In the genomic region with DNA sequence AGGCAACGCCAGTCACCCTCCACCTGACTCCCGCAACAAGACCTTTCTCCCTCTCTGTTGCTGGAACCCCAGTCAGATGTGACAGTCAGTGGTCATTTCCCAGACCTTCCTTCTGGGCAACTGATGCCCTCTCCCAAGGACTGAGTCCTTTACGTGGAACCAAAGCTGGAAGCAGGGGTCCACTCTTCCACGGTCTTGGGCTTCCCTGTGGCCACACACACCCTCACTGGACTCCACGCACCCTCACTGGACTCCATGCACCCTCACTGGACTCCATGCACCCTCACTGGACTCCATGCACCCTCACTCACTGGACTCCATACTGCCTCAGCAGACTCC, we compare ENCODE assay signal across 9 cellular contexts. TPM values are rescaled to one million over a fixed set of nuclear protein-coding genes. Genes with fewer than 3 reads are reported as not detected.
DNase-seq lines count a peak whose midpoint lies in the region; ATAC-seq and TF ChIP-seq lines count a peak whose summit lies in the region.
"Had no signal": no experiment of that assay in that cellular context is flagged by ENCODE, and none has a peak within 500 bp of the region (broad histone marks: within the 10 kb centered on the region; RNA-seq: fewer than 3 reads in every experiment).

No MANE protein-coding gene starts in this region.

- H3K27ac Mint-ChIP-seq in T-helper 2 cell treated with Interferon-gamma antibody and Interleukin-4, amounts not matched to agents 5 μg/mL and 100 μg/mL, for 36 hours: peak overlapping the region; percentile 34
- H3K27ac Mint-ChIP-seq in endothelial cell (ENCODE audit: unreplicated experiment): peak overlapping the region; percentile 75
- H3K27ac Mint-ChIP-seq in stimulated activated naive B cell treated with anti-CD40 and anti-IgM and Interleukin-4, amounts not matched to agents 10 μg/mL and 1 μg/mL and 100 μg/mL, for 72 hours: peak overlapping the region; percentile 79

- peaks cover 50% of the 10 kb centered on the region for H3K36me3 ChIP-seq in OCI-LY7 (ENCODE audit: insufficient read depth, low read length)

- no peak for ATAC-seq in stimulated activated naive B cell treated with anti-CD40 and anti-IgM and Interleukin-4, amounts not matched to agents 10 μg/mL and 1 μg/mL and 100 μg/mL, for 72 hours (replicated peaks)

- BruUV-seq in OCI-LY7 (replicated peaks; lab: Mats Ljungman, UMichigan): no TSS peak

- no peak for DNase-seq in T-helper 2 cell treated with Interferon-gamma antibody and Interleukin-4, amounts not matched to agents 5 μg/mL and 100 μg/mL, for 36 hours (ENCODE audit: low spot score)
- DNase-seq in T-helper 2 cell: no peak
- no peak for DNase-seq in OCI-LY7 (ENCODE audit: low spot score)
- DNase-seq in endothelial cell (ENCODE audit: low spot score): no peak
- DNase-seq in stimulated activated naive B cell treated with anti-CD40 and anti-IgM and Interleukin-4, amounts not matched to agents 10 μg/mL and 1 μg/mL and 100 μg/mL, for 72 hours: no peak
- no peak for DNase-seq in hypothalamus (lab: John Stamatoyannopoulos, UW)
- DNase-seq in NK-92 (lab: John Stamatoyannopoulos, UW; ENCODE audit: unreplicated experiment): no peak
- no peak for DNase-seq in NCI-H748 (lab: John Stamatoyannopoulos, UW; ENCODE audit: unreplicated experiment)

- POLR2A ChIA-PET in OCI-LY7 (lab: Charles Lee): interaction anchor here (3.2 kb wide), 2 partner anchors 39 to 43 kb away, joined by 12 to 29 read pairs; no protein-coding TSS in a partner anchor

- intact Hi-C loops in OCI-LY7 (cut with micrococcal nuclease; ENCODE audit: unreplicated experiment): loop anchor here (1.0 to 10.0 kb wide), 7 partner anchors 29 to 251 kb away; a partner anchor contains a TSS

- peaks cover 28% of the 10 kb centered on the region for H3K4me1 Mint-ChIP-seq in T-helper 2 cell treated with Interferon-gamma antibody and Interleukin-4, amounts not matched to agents 5 μg/mL and 100 μg/mL, for 36 hours (ENCODE audit: low read depth)
- peaks cover 28% of the 10 kb centered on the region for H3K4me1 Mint-ChIP-seq in endothelial cell (ENCODE audit: unreplicated experiment)
- peaks cover 56 to 78% of the 10 kb centered on the region in 2 donors for H3K4me1 Mint-ChIP-seq in stimulated activated naive B cell treated with anti-CD40 and anti-IgM and Interleukin-4, amounts not matched to agents 10 μg/mL and 1 μg/mL and 100 μg/mL, for 72 hours

- TF ChIP-seq CTCF in OCI-LY7 (conservative IDR thresholded peaks at IDR 0.05; ENCODE audit: low read length): peak; percentile 21; the same call in 1 of the 2 replicates
- peak; percentile 32 for TF ChIP-seq CTCF in endothelial cell (IDR thresholded peaks at IDR 0.05; ENCODE audit: unreplicated experiment)

- no peaks in the 10 kb centered on the region for H3K9me2 ChIP-seq in OCI-LY7 (ENCODE audit: insufficient read depth, low read length)

- H3K79me2 ChIP-seq in OCI-LY7 (ENCODE audit: insufficient read depth, low read depth, low read length): peaks cover 26% of the 10 kb centered on the region

- peaks cover 72% of the 10 kb centered on the region for H3K4me1 ChIP-seq in OCI-LY7 (ENCODE audit: insufficient read depth, low read length, poor library complexity, severe bottlenecking)

- H3K9me3 Mint-ChIP-seq in T-helper 2 cell treated with Interferon-gamma antibody and Interleukin-4, amounts not matched to agents 5 μg/mL and 100 μg/mL, for 36 hours: no peaks in the 10 kb centered on the region
- no peaks in the 10 kb centered on the region for H3K9me3 Mint-ChIP-seq in endothelial cell (ENCODE audit: unreplicated experiment)
- peaks cover 2 to 4% of the 10 kb centered on the region in 2 donors for H3K9me3 Mint-ChIP-seq in stimulated activated naive B cell treated with anti-CD40 and anti-IgM and Interleukin-4, amounts not matched to agents 10 μg/mL and 1 μg/mL and 100 μg/mL, for 72 hours

- peaks cover 20% of the 10 kb centered on the region for H4K20me1 ChIP-seq in OCI-LY7 (ENCODE audit: insufficient read depth, low read length)

- peak overlapping the region; percentile 95 for H3K27ac ChIP-seq in OCI-LY7 (ENCODE audit: low read depth, low read length, poor library complexity, severe bottlenecking)
- H3K27ac ChIP-seq: hepatocyte had no signal

- H3K4me2 ChIP-seq in OCI-LY7 (ENCODE audit: low read length): no peak overlapping the region
- H3K4me2 ChIP-seq: hepatocyte had no signal

- no peak overlapping the region for H3K4me3 ChIP-seq in OCI-LY7 (ENCODE audit: low read depth, low read length, poor library complexity, severe bottlenecking)
- H3K4me3 ChIP-seq: hepatocyte had no signal

- no peaks in the 10 kb centered on the region for H3K9me3 ChIP-seq in OCI-LY7 (ENCODE audit: low read length)

- H2AFZ ChIP-seq in OCI-LY7 (ENCODE audit: low read length): no peak overlapping the region
- H2AFZ ChIP-seq: hepatocyte had no signal

- H3K4me3 Mint-ChIP-seq in T-helper 2 cell treated with Interferon-gamma antibody and Interleukin-4, amounts not matched to agents 5 μg/mL and 100 μg/mL, for 36 hours: no peak overlapping the region
- H3K4me3 Mint-ChIP-seq in endothelial cell (ENCODE audit: unreplicated experiment): no peak overlapping the region
- peak overlapping the region in 1 of 2 donors; percentile 4 for H3K4me3 Mint-ChIP-seq in stimulated activated naive B cell treated with anti-CD40 and anti-IgM and Interleukin-4, amounts not matched to agents 10 μg/mL and 1 μg/mL and 100 μg/mL, for 72 hours

- no peaks in the 10 kb centered on the region for H3K27me3 Mint-ChIP-seq in T-helper 2 cell treated with Interferon-gamma antibody and Interleukin-4, amounts not matched to agents 5 μg/mL and 100 μg/mL, for 36 hours (ENCODE audit: low read depth)
- peaks cover 20% of the 10 kb centered on the region for H3K27me3 Mint-ChIP-seq in endothelial cell (ENCODE audit: unreplicated experiment)
- no peaks in the 10 kb centered on the region for H3K27me3 Mint-ChIP-seq in stimulated activated naive B cell treated with anti-CD40 and anti-IgM and Interleukin-4, amounts not matched to agents 10 μg/mL and 1 μg/mL and 100 μg/mL, for 72 hours

- CTCF ChIA-PET in OCI-LY7 (lab: Charles Lee; ENCODE audit: unreplicated experiment): interaction anchor here (2.4 to 4.5 kb wide), 2 partner anchors 39 to 103 kb away, joined by 11 to 49 read pairs; no protein-coding TSS in a partner anchor

- H3K36me3 Mint-ChIP-seq in T-helper 2 cell treated with Interferon-gamma antibody and Interleukin-4, amounts not matched to agents 5 μg/mL and 100 μg/mL, for 36 hours (ENCODE audit: low read depth): peaks cover 41% of the 10 kb centered on the region
- peaks cover 25% of the 10 kb centered on the region for H3K36me3 Mint-ChIP-seq in endothelial cell (ENCODE audit: low read depth, unreplicated experiment)
- peaks cover 48 to 58% of the 10 kb centered on the region in 2 donors for H3K36me3 Mint-ChIP-seq in stimulated activated naive B cell treated with anti-CD40 and anti-IgM and Interleukin-4, amounts not matched to agents 10 μg/mL and 1 μg/mL and 100 μg/mL, for 72 hours

RNA-seq across cellular contexts. Expression of a gene that starts 7.1 kb away (rescaled TPM):
- total RNA-seq in OCI-LY7 (2014; rRNA removed; shearing (Covaris generic)): 2,780 and 3,271 TPM in 2 replicates
- total RNA-seq in OCI-LY7 (2022) (3,053 and 3,088 TPM in 2 replicates), endothelial cell (ENCODE audit: unreplicated experiment) (592 TPM)
